17 cellular contexts compared by ENCODE assay signal in the genomic region with DNA sequence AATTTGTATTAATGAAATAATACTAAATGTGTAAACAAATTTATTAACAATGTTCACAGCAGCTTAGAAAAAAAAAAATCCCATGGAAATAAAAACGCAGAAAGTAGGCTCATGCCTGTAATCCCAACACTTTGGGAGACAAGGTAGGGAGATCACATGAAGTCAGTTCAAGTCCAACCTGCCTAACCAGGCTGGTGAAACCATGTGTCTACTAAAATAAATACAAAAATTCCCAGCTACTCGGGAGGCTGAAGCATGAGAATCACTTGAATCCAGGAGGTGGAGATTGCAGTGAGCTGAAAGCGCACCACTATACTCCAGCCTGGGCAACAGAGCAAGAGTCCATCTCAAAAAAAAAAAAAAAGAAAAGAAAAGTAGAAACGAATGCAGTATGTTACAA. TPM values are rescaled to one million over a fixed set of nuclear protein-coding genes. Genes with fewer than 3 reads are reported as not detected.
DNase-seq lines count a peak whose midpoint lies in the region; ATAC-seq, FAIRE-seq and TF ChIP-seq lines count a peak whose summit lies in the region.
"Had no signal": no experiment of that assay in that cellular context is flagged by ENCODE, and none has a peak within 500 bp of the region (broad histone marks: within the 10 kb centered on the region; RNA-seq: fewer than 3 reads in every experiment).

No MANE protein-coding gene starts in this region.

- no peak overlapping the region for H2AFZ ChIP-seq in HepG2 (ENCODE audit: low read length)

- H3K4me1 ChIP-seq in HepG2 (ENCODE audit: insufficient read depth, low read length) (peaks cover 10% of the 10 kb centered on the region), right lobe of liver (peaks cover 0 to 14% (median 4%) of the 10 kb centered on the region in 4 donors), left lung (peaks cover 0 to 3% of the 10 kb centered on the region in 2 donors)

- no peak for TF ChIP-seq POLR2A in HepG2 (IDR thresholded peaks at IDR 0.05; ENCODE audit: insufficient read depth in 1 of 2, low read depth in 2 of 2, low read length in 2 of 2)
- TF ChIP-seq POLR2A in right lobe of liver (IDR thresholded peaks at IDR 0.05), result no peak

- H3K4me3 ChIP-seq in HepG2 (replicated peaks in 1 of 3; ENCODE audit: insufficient read depth in 1 of 3, low read depth in 2 of 3, low read length in 3 of 3) (no peak overlapping the region), right lobe of liver (no peak overlapping the region), left lung (no peak overlapping the region)
- H3K4me3 ChIP-seq: BLaER1 had no signal

- intact Hi-C loops in HepG2 (cut with micrococcal nuclease; ENCODE audit: unreplicated experiment), result no loop called here
- intact Hi-C loops in right lobe of liver (cut with DNase I), result no loop called here
- intact Hi-C loops in left lung (cut with DNase I), result no loop called here

- DNase-seq in HepG2 (ENCODE audit: low spot score) (no peak), right lobe of liver (no peak), left lung (no peak), middle frontal gyrus (ENCODE audit: extremely low spot score, low spot score) (no peak), EL (no peak), ecto neural progenitor cell (ENCODE audit: low spot score) (no peak)
- DNase-seq: 8988T; AML-193; CD8-positive, alpha-beta memory T cell; DMS 273 treated with DMSO at 0.1 percent for 48 hours; DMS79 treated with DMSO at 0.1 percent for 48 hours; GF-D8; HCEC 1CT; HFFc6 had no signal

- POLR2A ChIA-PET in HepG2 (lab: Yijun Ruan, JAX), result no interaction called here

- BruUV-seq in HepG2 (replicated peaks; lab: Mats Ljungman, UMichigan), result no TSS peak

- H4K20me1 ChIP-seq in HepG2 (ENCODE audit: insufficient read depth, low read length), result peaks cover 26% of the 10 kb centered on the region; the same call in 1 of the 2 replicates

- TF ChIP-seq CTCF in HepG2 (CRISPR knock-in tag; IDR thresholded peaks at IDR 0.05) (no peak), right lobe of liver (IDR thresholded peaks at IDR 0.05) (no peak), VCaP (conservative IDR thresholded peaks at IDR 0.05) (no peak), left lung (IDR thresholded peaks at IDR 0.05) (no peak)

- H3K9me3 ChIP-seq in HepG2 (ENCODE audit: low read length) (no peaks in the 10 kb centered on the region), right lobe of liver (no peaks in the 10 kb centered on the region), left lung (no peaks in the 10 kb centered on the region)
- H3K9me3 ChIP-seq: BLaER1 had no signal

- H3K36me3 ChIP-seq in HepG2 (replicated peaks in 1 of 2; ENCODE audit: control insufficient read depth in 1 of 2, insufficient read depth in 2 of 2, low read length in 2 of 2) (peaks cover 0 to 4% of the 10 kb centered on the region in 2 experiments; a peak in 1 of 5 replicates), right lobe of liver (no peaks in the 10 kb centered on the region), left lung (no peaks in the 10 kb centered on the region)

- H3K27ac ChIP-seq in HepG2 (ENCODE audit: extremely low read length, insufficient read depth, low read length), result no peak overlapping the region
- no peak overlapping the region for H3K27ac ChIP-seq in right lobe of liver
- H3K27ac ChIP-seq in VCaP, result peak overlapping the region; percentile 23
- H3K27ac ChIP-seq in left lung, result no peak overlapping the region
- H3K27ac ChIP-seq: BLaER1, HL-60 had no signal

- no peaks in the 10 kb centered on the region for H3K27me3 ChIP-seq in HepG2 (ENCODE audit: control insufficient read depth in 1 of 2, insufficient read depth in 2 of 2, low read length in 2 of 2)
- no peaks in the 10 kb centered on the region for H3K27me3 ChIP-seq in right lobe of liver
- H3K27me3 ChIP-seq in left lung, result no peaks in the 10 kb centered on the region
- H3K27me3 ChIP-seq: BLaER1 had no signal

- no peak overlapping the region for H3K9ac ChIP-seq in HepG2 (ENCODE audit: insufficient read depth, low read depth, low read length)
- H3K9ac ChIP-seq: BLaER1 had no signal

- peaks cover 92% of the 10 kb centered on the region for H3K79me2 ChIP-seq in HepG2 (ENCODE audit: insufficient read depth, low read length)

- no peak for TF ChIP-seq EP300 in HepG2 (IDR thresholded peaks at IDR 0.05; ENCODE audit: low read depth in 2 of 2, low read length in 2 of 2)
- no peak for TF ChIP-seq EP300 in HepG2 (CRISPR knock-in tag; IDR thresholded peaks at IDR 0.05; ENCODE audit: borderline replicate concordance)

- in situ Hi-C loops in HepG2 (cut with HindIII; ENCODE audit: extremely low pct_ligation_motif_present, low pct_unique_long_range_greater_than_20kb), result no loop called here

- WGBS in HepG2 (ENCODE audit: low lambda C conversion rate), result 77% methylated on average over 4 of the region's 4 CpGs
- 60% methylated on average over 4 of the region's 4 CpGs for WGBS in right lobe of liver (ENCODE audit: insufficient coverage, low coverage, low lambda C conversion rate, missing lambda C conversion rate)

- CTCF ChIA-PET in HepG2 (lab: Yijun Ruan, JAX; ENCODE audit: low intra/inter-chr PET ratio, low total read pairs), result no interaction called here

- no peak for TF ChIP-seq RAD21 in HepG2 (CRISPR knock-in tag; IDR thresholded peaks at IDR 0.05)

- ATAC-seq in HepG2, result 0 out of 3 replicates have a peak, but pooled peaks have one; percentile 23
- ATAC-seq in right lobe of liver, result no peak
- peak; percentile 84 for ATAC-seq in left lung

- no peak for FAIRE-seq in HepG2 (lab: Jason Lieb, UNC)

- H3K4me2 ChIP-seq in HepG2 (ENCODE audit: low read depth, low read length), result no peak overlapping the region
- H3K4me2 ChIP-seq: BLaER1 had no signal

TF ChIP-seq in HepG2, 621 proteins besides CTCF, POLR2A, EP300 and RAD21:
- TF ChIP-seq REPIN1 (CRISPR knock-in tag; IDR thresholded peaks at IDR 0.05; ENCODE audit: borderline replicate concordance, low read depth) (no peak), MNT (IDR thresholded peaks at IDR 0.05) (no peak), ATF7 (IDR thresholded peaks at IDR 0.05) (no peak), ATF7 (CRISPR knock-in tag; IDR thresholded peaks at IDR 0.05) (no peak), ZEB1 (IDR thresholded peaks at IDR 0.05; ENCODE audit: insufficient replicate concordance, low read depth) (no peak)

RNA-seq across cellular contexts. Expression of gene LARP4B, which starts 36.2 kb away (rescaled TPM):
- total RNA-seq in HepG2 (2016; rRNA removed; fragmentation: Illumina TruSeq; extraction: Trizol), result 19.5 and 23.6 TPM in 2 replicates
- total RNA-seq in HepG2 (2016; cell fraction: cytosol; rRNA removed; fragmentation: Illumina TruSeq; extraction: Trizol; ENCODE audit: low read depth), result 14.7 and 23.0 TPM in 2 replicates
- 19.2 and 20.0 TPM in 2 replicates for total RNA-seq in HepG2 (2016; cell fraction: insoluble cytoplasmic fraction; rRNA removed; fragmentation: Illumina TruSeq; extraction: Trizol)
- total RNA-seq in HepG2 (2016; cell fraction: membrane; rRNA removed; fragmentation: Illumina TruSeq; extraction: Trizol), result 15.0 and 15.8 TPM in 2 replicates
- total RNA-seq in HepG2 (2016; cell fraction: nucleus; rRNA removed; fragmentation: Illumina TruSeq; extraction: Trizol), result 26.7 and 30.9 TPM in 2 replicates
- 29.4 and 30.2 TPM in 2 replicates for polyA plus RNA-seq in HepG2 (2011; rRNA removed)
- 17.2 and 19.1 TPM in 2 replicates for polyA plus RNA-seq in HepG2 (2011; cell fraction: cytosol; rRNA removed)
- polyA plus RNA-seq in HepG2 (2011; cell fraction: nucleus; rRNA removed), result 47.0 and 50.9 TPM in 2 replicates
- polyA plus RNA-seq in HepG2 (2012), result 21.6 and 23.2 TPM in 2 replicates
- polyA plus RNA-seq in HepG2 (2016; cell fraction: cytosol; fragmentation: Illumina TruSeq; extraction: Trizol; ENCODE audit: low read depth), result 0.96 and 1.0 TPM in 2 replicates
- 20.6 and 24.1 TPM in 2 replicates for polyA plus RNA-seq in HepG2 (2016; cell fraction: insoluble cytoplasmic fraction; fragmentation: Illumina TruSeq; extraction: Trizol; ENCODE audit: low read depth)
- polyA plus RNA-seq in HepG2 (2016; cell fraction: membrane; fragmentation: Illumina TruSeq; extraction: Trizol; ENCODE audit: low read depth), result 4.4 and 4.9 TPM in 2 replicates
- polyA plus RNA-seq in HepG2 (2016; cell fraction: nucleus; fragmentation: Illumina TruSeq; extraction: Trizol; ENCODE audit: insufficient read depth, low read depth), result 31.6 and 31.8 TPM in 2 replicates
- 61.5 and 94.1 TPM in 2 replicates for polyA minus RNA-seq in HepG2 (2011; rRNA and poly(A)+ RNA removed; ENCODE audit: low replicate concordance)
- 27.4 and 36.0 TPM in 2 replicates for polyA minus RNA-seq in HepG2 (2011; cell fraction: cytosol; rRNA and poly(A)+ RNA removed)
- polyA minus RNA-seq in HepG2 (2011; cell fraction: nucleus; rRNA and poly(A)+ RNA removed), result 92.4 and 94.1 TPM in 2 replicates
- 10 to 100 TPM; 22.4 to 35.9 (median 31.7) TPM for total RNA-seq in right lobe of liver
- total RNA-seq in left lung, result 100 to 1,000 TPM; 121 to 122 TPM

Comparison
In these comparisons a context has a peak if more than half of its experiments do, and no peak if none do; other contexts are left out.
1. ATAC-seq: peak in HepG2 (single experiment) and left lung (single experiment); none in right lobe of liver (0 of 4).